In genomic region chr3:32297366-32297765, GRCh38 we compare ENCODE assay signal across 12 cellular contexts. TPM values are rescaled to one million over a fixed set of nuclear protein-coding genes. Genes with fewer than 3 reads are reported as not detected.
A peak's percentile ranks its signal among the peaks of the same experiment; 100 is the strongest.
DNase-seq lines count a peak whose midpoint lies in the region; ATAC-seq, FAIRE-seq and TF ChIP-seq lines count a peak whose summit lies in the region.
"Had no signal": no experiment of that assay in that cellular context is flagged by ENCODE, and none has a peak within 500 bp of the region (broad histone marks: within the 10 kb centered on the region; RNA-seq: fewer than 3 reads in every experiment).

No MANE protein-coding gene starts in this region.

- H3K27me3 ChIP-seq in lower lobe of right lung (ENCODE audit: low read depth): no peaks in the 10 kb centered on the region
- no peaks in the 10 kb centered on the region for H3K27me3 ChIP-seq in small intestine (ENCODE audit: control insufficient read depth in 2 of 2, insufficient read depth in 2 of 2, low read length in 2 of 2)
- H3K27me3 ChIP-seq: adrenal gland had no signal

- WGBS in small intestine, 3 donors: 84 to 91% (median 84%) methylated on average over 5 of the region's 5 CpGs

- no peak overlapping the region for H3K4me3 ChIP-seq in lower lobe of right lung
- no peak overlapping the region for H3K4me3 ChIP-seq in small intestine (ENCODE audit: low read depth in 1 of 2, low read length in 2 of 2)
- H3K4me3 ChIP-seq: adrenal gland, psoas muscle, thoracic aorta had no signal

- peaks cover 21% of the 10 kb centered on the region for H3K4me1 Mint-ChIP-seq in activated CD8-positive, alpha-beta T cell treated with anti-CD3 and anti-CD28 coated beads for 36 hours (ENCODE audit: low read depth)
- peaks cover 19% of the 10 kb centered on the region for H3K4me1 Mint-ChIP-seq in activated naive CD8-positive, alpha-beta T cell treated with anti-CD3 and anti-CD28 coated beads for 36 hours
- peaks cover 3% of the 10 kb centered on the region for H3K4me1 Mint-ChIP-seq in osteocyte (ENCODE audit: unreplicated experiment)

- intact Hi-C loops in activated CD8-positive, alpha-beta T cell treated with anti-CD3 and anti-CD28 coated beads for 36 hours (cut with micrococcal nuclease): loop anchor here (5.0 kb wide), 1 partner anchor 35 kb away; no protein-coding TSS in a partner anchor
- intact Hi-C loops in lower lobe of right lung (cut with DNase I): no loop called here

- CTCF ChIA-PET in activated CD8-positive, alpha-beta T cell treated with anti-CD3 and anti-CD28 coated beads for 36 hours (lab: Charles Lee): interaction anchor here (0.7 to 4.5 kb wide), 22 partner anchors 8 to 278 kb away, joined by 3 to 50 read pairs (median 4); no protein-coding TSS in a partner anchor

- no peaks in the 10 kb centered on the region for H3K36me3 Mint-ChIP-seq in activated CD8-positive, alpha-beta T cell treated with anti-CD3 and anti-CD28 coated beads for 36 hours (ENCODE audit: low read depth)
- H3K36me3 Mint-ChIP-seq in activated naive CD8-positive, alpha-beta T cell treated with anti-CD3 and anti-CD28 coated beads for 36 hours: no peaks in the 10 kb centered on the region
- no peaks in the 10 kb centered on the region for H3K36me3 Mint-ChIP-seq in osteocyte (ENCODE audit: unreplicated experiment)

- H3K4me1 ChIP-seq in lower lobe of right lung (peaks cover 26% of the 10 kb centered on the region), small intestine (ENCODE audit: control insufficient read depth in 2 of 2, insufficient read depth in 1 of 2, low read depth in 1 of 2, low read length in 1 of 2) (no peaks in the 10 kb centered on the region)
- H3K4me1 ChIP-seq: psoas muscle had no signal

- H3K9me3 ChIP-seq in lower lobe of right lung: no peaks in the 10 kb centered on the region
- no peaks in the 10 kb centered on the region for H3K9me3 ChIP-seq in small intestine (ENCODE audit: control insufficient read depth, low read depth)
- H3K9me3 ChIP-seq: adrenal gland, Caco-2, psoas muscle, thoracic aorta had no signal

- peak; percentile 70 for ATAC-seq in activated CD8-positive, alpha-beta T cell treated with anti-CD3 and anti-CD28 coated beads for 36 hours
- ATAC-seq in lower lobe of right lung: no peak

- TF ChIP-seq POLR2A in GM12892 (IDR thresholded peaks at IDR 0.05; ENCODE audit: low read depth, low read length): no peak

- H3K27ac ChIP-seq in lower lobe of right lung (no peak overlapping the region), small intestine (ENCODE audit: low read depth in 1 of 2, low read length in 1 of 2) (peak overlapping the region in 1 of 2 donors; percentile 5)
- H3K27ac ChIP-seq: adrenal gland, psoas muscle, thoracic aorta had no signal

- peak; percentile 36 to 70 (median 45) for DNase-seq in T-helper 1 cell
- peak; percentile 26 for DNase-seq in activated CD8-positive, alpha-beta T cell treated with anti-CD3 and anti-CD28 coated beads for 36 hours
- DNase-seq in activated naive CD8-positive, alpha-beta T cell treated with anti-CD3 and anti-CD28 coated beads for 36 hours: no peak
- peak; percentile 18 to 33 for DNase-seq in stimulated activated CD4-positive, alpha-beta T cell treated with anti-CD3 and anti-CD28 coated beads, Interleukin-4, amount 100 ng/mL, for 48 hours (ENCODE audit: low read depth in 2 of 2)
- no peak for DNase-seq in lower lobe of right lung
- DNase-seq in GM12892 (ENCODE audit: insufficient read length): no peak
- no peak for DNase-seq in small intestine
- no peak for DNase-seq in osteocyte (ENCODE audit: extremely low spot score, unreplicated experiment)

- TF ChIP-seq CTCF in activated CD8-positive, alpha-beta T cell treated with anti-CD3 and anti-CD28 coated beads for 36 hours (IDR thresholded peaks at IDR 0.05): no peak
- TF ChIP-seq CTCF in lower lobe of right lung (IDR thresholded peaks at IDR 0.05) (no peak), osteocyte (IDR thresholded peaks at IDR 0.05) (no peak)

- POLR2A ChIA-PET in activated CD8-positive, alpha-beta T cell treated with anti-CD3 and anti-CD28 coated beads for 36 hours (lab: Charles Lee): no interaction called here

- H3K9me3 Mint-ChIP-seq in activated CD8-positive, alpha-beta T cell treated with anti-CD3 and anti-CD28 coated beads for 36 hours: no peaks in the 10 kb centered on the region
- no peaks in the 10 kb centered on the region for H3K9me3 Mint-ChIP-seq in activated naive CD8-positive, alpha-beta T cell treated with anti-CD3 and anti-CD28 coated beads for 36 hours
- H3K9me3 Mint-ChIP-seq in osteocyte (ENCODE audit: unreplicated experiment): no peaks in the 10 kb centered on the region

- H3K36me3 ChIP-seq in lower lobe of right lung: no peaks in the 10 kb centered on the region
- no peaks in the 10 kb centered on the region for H3K36me3 ChIP-seq in small intestine (ENCODE audit: control insufficient read depth in 2 of 2, insufficient read depth in 2 of 2, low read length in 2 of 2)
- H3K36me3 ChIP-seq: adrenal gland, thoracic aorta had no signal

- H3K4me3 Mint-ChIP-seq in activated CD8-positive, alpha-beta T cell treated with anti-CD3 and anti-CD28 coated beads for 36 hours: no peak overlapping the region
- no peak overlapping the region for H3K4me3 Mint-ChIP-seq in activated naive CD8-positive, alpha-beta T cell treated with anti-CD3 and anti-CD28 coated beads for 36 hours
- H3K4me3 Mint-ChIP-seq in osteocyte (ENCODE audit: unreplicated experiment): no peak overlapping the region

- peak overlapping the region; percentile 66 for H3K27ac Mint-ChIP-seq in activated CD8-positive, alpha-beta T cell treated with anti-CD3 and anti-CD28 coated beads for 36 hours
- peak overlapping the region; percentile 18 for H3K27ac Mint-ChIP-seq in activated naive CD8-positive, alpha-beta T cell treated with anti-CD3 and anti-CD28 coated beads for 36 hours
- H3K27ac Mint-ChIP-seq in osteocyte (ENCODE audit: unreplicated experiment): no peak overlapping the region

- FAIRE-seq in GM12892 (lab: Jason Lieb, UNC) (no peak), small intestine (lab: Jason Lieb, UNC) (no peak)

- H3K27me3 Mint-ChIP-seq in activated CD8-positive, alpha-beta T cell treated with anti-CD3 and anti-CD28 coated beads for 36 hours: no peaks in the 10 kb centered on the region
- no peaks in the 10 kb centered on the region for H3K27me3 Mint-ChIP-seq in activated naive CD8-positive, alpha-beta T cell treated with anti-CD3 and anti-CD28 coated beads for 36 hours
- H3K27me3 Mint-ChIP-seq in osteocyte (ENCODE audit: unreplicated experiment): no peaks in the 10 kb centered on the region

RNA-seq across cellular contexts. Expression of gene CMTM8, which starts 58.9 kb away (rescaled TPM):
- 1 to 10 TPM; 6.4 to 6.9 TPM for total RNA-seq in activated CD8-positive, alpha-beta T cell treated with anti-CD3 and anti-CD28 coated beads for 36 hours
- total RNA-seq in activated naive CD8-positive, alpha-beta T cell treated with anti-CD3 and anti-CD28 coated beads for 36 hours: 1 to 10 TPM; 5.0 to 5.4 TPM
- total RNA-seq in lower lobe of right lung (25.6 TPM), osteocyte (4.3 and 5.1 TPM in 2 replicates)
- not detected for polyA plus RNA-seq in GM12892 (2012; ENCODE audit: missing spikeins)
- 10 to 100 TPM in 1 of 3 donors, 1 to 10 TPM in 2; 5.4 to 10.3 (median 5.7) TPM for polyA plus RNA-seq in small intestine

Comparison
In these comparisons a context has a peak if more than half of its experiments do, and no peak if none do; other contexts are left out.
1. DNase-seq: peak in T-helper 1 cell (5 of 5), activated CD8-positive, alpha-beta T cell treated with anti-CD3 and anti-CD28 coated beads for 36 hours (single experiment) and stimulated activated CD4-positive, alpha-beta T cell treated with anti-CD3 and anti-CD28 coated beads, Interleukin-4, amount 100 ng/mL, for 48 hours (2 of 2); none in activated naive CD8-positive, alpha-beta T cell treated with anti-CD3 and anti-CD28 coated beads for 36 hours (single experiment), lower lobe of right lung (single experiment), GM12892 (single experiment), small intestine (single experiment) and osteocyte (single experiment).